ENCODE assay signal across 1 cellular context in genomic region chr9:113309204-113309813, GRCh38.
TF ChIP-seq lines count a peak whose summit lies in the region.

No MANE protein-coding gene starts in this region.

TF ChIP-seq in GM12878, 131 proteins besides CTCF, POLR2A, EP300 and RAD21:
- no peak for TF ChIP-seq STAT3 (IDR thresholded peaks at IDR 0.05; ENCODE audit: low read depth, low read length)
- TF ChIP-seq SMC3 (IDR thresholded peaks at IDR 0.05; ENCODE audit: borderline replicate concordance, low read length) = peak; percentile 72; the same call in 1 of the 2 replicates
